In the genomic region with DNA sequence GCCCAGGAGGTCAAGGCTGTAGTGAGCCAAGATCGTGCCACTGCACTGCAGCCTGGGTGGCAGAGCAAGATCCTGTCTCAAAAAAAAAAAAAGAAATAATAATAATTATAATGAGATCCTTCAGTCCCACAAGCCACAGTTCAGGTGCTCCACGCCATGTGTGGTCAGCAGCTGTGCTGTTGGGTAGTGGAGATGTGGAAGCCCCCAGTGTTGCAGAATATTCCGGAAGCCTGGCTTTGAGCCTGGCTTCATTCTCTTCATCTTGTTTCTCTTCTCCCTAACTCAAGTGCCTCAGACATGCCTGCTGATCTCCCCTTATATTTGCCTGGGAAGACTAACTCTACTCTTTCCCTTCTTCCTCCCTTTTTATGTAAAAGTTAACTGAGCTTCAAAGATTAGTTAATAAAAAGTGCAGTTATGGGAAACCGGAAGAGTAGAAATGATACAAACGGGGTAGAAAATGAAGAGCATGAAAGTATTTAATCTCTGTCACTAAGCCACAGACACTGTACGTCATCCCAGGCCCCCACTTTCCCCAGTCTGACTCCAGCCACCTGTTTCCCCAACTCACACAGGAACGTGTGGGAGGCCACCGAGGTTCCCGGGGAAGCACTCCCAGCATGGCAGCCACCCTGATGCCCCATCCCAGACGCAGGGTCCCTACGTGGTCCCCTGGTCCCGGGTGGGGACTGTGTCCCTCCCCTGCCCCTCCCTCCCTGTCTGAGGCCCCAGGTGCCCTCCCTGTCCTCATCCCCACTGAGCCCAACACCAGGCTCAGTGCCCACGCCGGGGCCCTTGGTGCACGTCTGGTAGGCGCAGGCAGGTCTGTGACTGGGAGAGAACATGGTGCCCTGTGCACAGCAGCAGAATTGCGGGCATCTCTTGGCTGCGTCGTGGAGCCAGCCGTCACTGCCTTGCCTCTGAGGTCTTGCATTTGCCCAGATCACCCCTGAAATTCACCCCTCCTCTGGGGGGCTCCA, we compare ENCODE assay signal across 1 cellular context.
TF ChIP-seq lines count a peak whose summit lies in the region.

No MANE protein-coding gene starts in this region.

TF ChIP-seq in IMR-90, 13 proteins besides CTCF, POLR2A, EP300 and RAD21:
- TF ChIP-seq, protein P1, sequence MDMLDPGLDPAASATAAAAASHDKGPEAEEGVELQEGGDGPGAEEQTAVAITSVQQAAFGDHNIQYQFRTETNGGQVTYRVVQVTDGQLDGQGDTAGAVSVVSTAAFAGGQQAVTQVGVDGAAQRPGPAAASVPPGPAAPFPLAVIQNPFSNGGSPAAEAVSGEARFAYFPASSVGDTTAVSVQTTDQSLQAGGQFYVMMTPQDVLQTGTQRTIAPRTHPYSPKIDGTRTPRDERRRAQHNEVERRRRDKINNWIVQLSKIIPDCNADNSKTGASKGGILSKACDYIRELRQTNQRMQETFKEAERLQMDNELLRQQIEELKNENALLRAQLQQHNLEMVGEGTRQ (IDR thresholded peaks at IDR 0.05; ENCODE audit: low read depth, low read length): no peak
- TF ChIP-seq FOS (IDR thresholded peaks at IDR 0.05; ENCODE audit: low read depth, low read length): no peak
- TF ChIP-seq MXI1 (IDR thresholded peaks at IDR 0.05; ENCODE audit: borderline replicate concordance, low read depth, low read length): no peak
- no peak for TF ChIP-seq CHD1 (IDR thresholded peaks at IDR 0.05; ENCODE audit: low read depth, low read length)
- no peak for TF ChIP-seq BHLHE40 (IDR thresholded peaks at IDR 0.05; ENCODE audit: low read depth, low read length)
